Comparison of ENCODE assay signal across 12 cellular contexts in the genomic region with DNA sequence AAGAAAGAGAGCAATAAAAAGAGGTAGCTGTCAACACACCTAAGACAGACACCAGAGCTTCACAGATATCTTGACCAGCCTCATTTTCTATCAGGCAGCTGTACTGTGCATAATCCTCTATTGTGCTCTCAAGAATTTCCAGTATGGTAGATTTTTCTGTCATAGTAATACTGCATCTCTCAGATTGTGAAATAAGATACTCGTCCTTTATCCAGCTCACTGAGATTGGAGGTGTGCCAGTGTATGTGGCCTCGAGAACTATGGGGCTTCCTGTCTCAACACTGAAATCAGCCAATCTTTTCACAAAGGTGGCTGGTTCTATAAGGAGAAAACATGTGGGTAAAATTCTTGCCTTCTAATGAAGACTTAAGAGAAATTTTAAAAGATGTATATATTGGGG.
"Had no signal": no experiment of that assay in that cellular context is flagged by ENCODE, and none has a peak within 500 bp of the region (broad histone marks: within the 10 kb centered on the region; RNA-seq: fewer than 3 reads in every experiment).

No MANE protein-coding gene starts in this region.

- ATAC-seq: stimulated activated effector memory CD8-positive, alpha-beta T cell treated with anti-CD3 and anti-CD28 coated beads, Interleukin-12 subunit alpha, Interleukin-12 subunit beta, amount 100 ng/mL, for 72 hours had no signal

- H3K27me3 ChIP-seq: gastrocnemius medialis, heart left ventricle, ovary had no signal

- H3K4me3 ChIP-seq: gastrocnemius medialis, heart left ventricle, lung, ovary had no signal

- H3K27ac ChIP-seq: ovary had no signal

- H3K36me3 ChIP-seq: ovary had no signal

- DNase-seq: activated CD4-positive, alpha-beta T cell treated with anti-CD3 and anti-CD28 coated beads, Interleukin-2, amount 10 ng/mL, durations not matched to agents 7 days and 5 days; activated CD4-positive, CD25-positive, alpha-beta regulatory T cell; activated naive CD8-positive, alpha-beta T cell treated with anti-CD3 and anti-CD28 coated beads for 36 hours; amygdala; cerebellar nuclear complex; dermis blood vessel endothelial cell; gastrocnemius medialis; immature natural killer cell; ovary had no signal

- H3K9me3 ChIP-seq: gastrocnemius medialis, heart left ventricle had no signal
